In genomic region chr11:20668844-20669832, GRCh38 we compare ENCODE assay signal across 9 cellular contexts. TPM values are rescaled to one million over a fixed set of nuclear protein-coding genes. Genes with fewer than 3 reads are reported as not detected.
A peak's percentile ranks its signal among the peaks of the same experiment; 100 is the strongest.
DNase-seq lines count a peak whose midpoint lies in the region; ATAC-seq, FAIRE-seq and TF ChIP-seq lines count a peak whose summit lies in the region.
"Had no signal": no experiment of that assay in that cellular context is flagged by ENCODE, and none has a peak within 500 bp of the region (broad histone marks: within the 10 kb centered on the region; RNA-seq: fewer than 3 reads in every experiment).

Gene NELL1, plus strand, starts transcription at chr11:20669586.

- TF ChIP-seq CTCF in A549 (IDR thresholded peaks at IDR 0.05) (no peak), H9 (conservative IDR thresholded peaks at IDR 0.05) (no peak), brain (conservative IDR thresholded peaks at IDR 0.05) (no peak), mesothelial cell of epicardium (IDR thresholded peaks at IDR 0.05; ENCODE audit: unreplicated experiment) (no peak)

- TF ChIP-seq POLR2A in A549 (IDR thresholded peaks at IDR 0.05; ENCODE audit: low read length) = no peak
- no peak for TF ChIP-seq POLR2A in erythroblast (IDR thresholded peaks at IDR 0.05; ENCODE audit: low read length)

- no peak within 1 kb of the TSS for H4K8ac ChIP-seq in H9 (replicated peaks; ENCODE audit: insufficient read length, low read depth, low read length)

- ATAC-seq in A549 (peak in 1 of 2 experiments; percentile 31; a peak in 2 of 6 replicates), GM21786 (IDR thresholded peaks at IDR 0.05; ENCODE audit: unreplicated experiment) (no peak), esophagus mucosa (no peak)

- no peak within 1 kb of the TSS for H3K14ac ChIP-seq in H9 (ENCODE audit: insufficient read depth, low read length)

- H3K9me3 ChIP-seq in A549 (no peaks in the 10 kb centered on the region; the same call in 2 of the 3 replicates), H9 (ENCODE audit: control insufficient read depth, low read depth, low read length) (no peaks in the 10 kb centered on the region)

- CTCF ChIA-PET in A549 (lab: Yijun Ruan, JAX) = interaction anchor here (1.2 kb wide), 1 partner anchor 59 kb away, joined by 3 read pairs; no protein-coding TSS in a partner anchor

- 0 out of 7 replicates have a peak within 1 kb of the TSS, but pooled peaks of 1 of the 3 experiments have one; percentile 11 for H3K27ac Mint-ChIP-seq in H9
- peak within 1 kb of the TSS in 4 of 5 experiments; percentile 49 to 81 (median 63) for H3K27ac Mint-ChIP-seq in brain
- H3K27ac Mint-ChIP-seq in mesothelial cell of epicardium = no peak within 1 kb of the TSS

- TF ChIP-seq EP300 in A549 (IDR thresholded peaks at IDR 0.05) = no peak

- H3K36me3 Mint-ChIP-seq in H9 (ENCODE audit: insufficient read depth in 1 of 3, low read depth in 3 of 3) (no peaks in the 10 kb centered on the region; a peak in 1 of 7 replicates), brain (no peaks in the 10 kb centered on the region), mesothelial cell of epicardium (no peaks in the 10 kb centered on the region)

- peak within 1 kb of the TSS; percentile 43 for H3K4me3 ChIP-seq in A549

- H2BK15ac ChIP-seq in H9 (ENCODE audit: low read depth, low read length) = no peak within 1 kb of the TSS

- no peak within 1 kb of the TSS for H3T11ph ChIP-seq in H9 (ENCODE audit: low read length)

- peaks cover 21% of the 10 kb centered on the region for H3K23me2 ChIP-seq in H9 (ENCODE audit: insufficient read length, low read depth, low read length, poor library complexity, severe bottlenecking)

- no peak within 1 kb of the TSS for H4K5ac ChIP-seq in H9 (ENCODE audit: insufficient read length, low read depth, low read length)

- TF ChIP-seq RAD21 in A549 (conservative IDR thresholded peaks at IDR 0.05 in 1 of 2, IDR thresholded peaks at IDR 0.05 in 1 of 2) = no peak

- no peak within 1 kb of the TSS for H3K4ac ChIP-seq in H9 (ENCODE audit: low read depth, low read length)

- no peak within 1 kb of the TSS for H3K18ac ChIP-seq in H9 (ENCODE audit: insufficient read length, low read depth, low read length)

- no peaks in the 10 kb centered on the region; a peak in 2 of 5 replicates for H3K9me3 Mint-ChIP-seq in H9
- peaks cover 0 to 21% (median 9%) of the 10 kb centered on the region in 5 experiments for H3K9me3 Mint-ChIP-seq in brain
- no peaks in the 10 kb centered on the region for H3K9me3 Mint-ChIP-seq in mesothelial cell of epicardium

- H2BK12ac ChIP-seq in H9 (ENCODE audit: insufficient read length, low read depth, low read length) = no peak within 1 kb of the TSS

- no peak within 1 kb of the TSS for H4K91ac ChIP-seq in H9 (ENCODE audit: insufficient read length, low read depth, low read length)

- DNase-seq in A549 (ENCODE audit: low read depth in 1 of 2, low spot score in 1 of 2) (no peak), H9 (peak; percentile 54), mesothelial cell of epicardium (ENCODE audit: low spot score in 2 of 2, unreplicated experiment in 2 of 2) (peak in 1 of 2 experiments; percentile 54), 8988T (no peak), erythroblast (lab: John Stamatoyannopoulos, UW) (no peak)

- H3K4me1 Mint-ChIP-seq in H9 (peaks cover 38% of the 10 kb centered on the region in 2 experiments), brain (peaks cover 34% of the 10 kb centered on the region), mesothelial cell of epicardium (peaks cover 11% of the 10 kb centered on the region)

- H3K9ac ChIP-seq in H9 (ENCODE audit: extremely low read depth, insufficient read length, low read length) = no peak within 1 kb of the TSS

- H2AK5ac ChIP-seq in H9 (ENCODE audit: insufficient read length, low read length) = no peak within 1 kb of the TSS

- H3K4me3 Mint-ChIP-seq in H9 = peak within 1 kb of the TSS; percentile 72 to 87
- peak within 1 kb of the TSS; percentile 88 to 97 (median 91) for H3K4me3 Mint-ChIP-seq in brain
- H3K4me3 Mint-ChIP-seq in mesothelial cell of epicardium = peak within 1 kb of the TSS; percentile 73

- no peak within 1 kb of the TSS for H2AFZ ChIP-seq in H9 (ENCODE audit: low read length)

- no peak within 1 kb of the TSS for H2BK5ac ChIP-seq in H9 (ENCODE audit: insufficient read length, low read length)

- 31% methylated on average over 45 of the region's 93 CpGs for WGBS in A549 (ENCODE audit: missing lambda C conversion rate)
- no CpG with 5 or more reads among the region's 93 CpGs for WGBS in H9 (ENCODE audit: extremely low coverage, insufficient read length, low lambda C conversion rate)

- no peaks in the 10 kb centered on the region for H3K79me2 ChIP-seq in H9 (ENCODE audit: insufficient read depth, low read length)

- H3K27me3 Mint-ChIP-seq in H9 (ENCODE audit: low read depth) (peaks cover 87% of the 10 kb centered on the region), brain (peaks cover 72% of the 10 kb centered on the region), mesothelial cell of epicardium (ENCODE audit: low read depth) (peaks cover 96% of the 10 kb centered on the region)

- H3K27ac ChIP-seq in A549 (no peak within 1 kb of the TSS), H9 (ENCODE audit: insufficient read length, low read depth, low read length) (no peak within 1 kb of the TSS)

- no peak within 1 kb of the TSS for H2BK120ac ChIP-seq in H9 (ENCODE audit: low read depth, low read length, poor library complexity, severe bottlenecking)

- H3K4me2 ChIP-seq in A549 = peak within 1 kb of the TSS; percentile 94
- peak within 1 kb of the TSS; percentile 93 for H3K4me2 ChIP-seq in H9 (ENCODE audit: insufficient read depth, insufficient read length, low read length)

- FAIRE-seq in A549 (lab: Jason Lieb, UNC) = no peak

- POLR2A ChIA-PET in A549 (lab: Yijun Ruan, JAX) = no interaction called here

- H3K79me1 ChIP-seq in H9 (ENCODE audit: insufficient read depth, low read depth, low read length, poor library complexity, severe bottlenecking) = no peaks in the 10 kb centered on the region

- no peaks in the 10 kb centered on the region for H4K20me1 ChIP-seq in H9 (ENCODE audit: control insufficient read depth, insufficient read depth, insufficient read length)

- H3K27me3 ChIP-seq in H9 (ENCODE audit: insufficient read depth, low read length) = peaks cover 54% of the 10 kb centered on the region

- H2BK20ac ChIP-seq in H9 (ENCODE audit: low read depth, low read length, poor library complexity, severe bottlenecking) = no peak within 1 kb of the TSS

- no peak within 1 kb of the TSS for H3K23ac ChIP-seq in H9 (ENCODE audit: insufficient read length, low read depth, low read length)

- H3K56ac ChIP-seq in H9 (ENCODE audit: insufficient read length, low read depth, low read length) = no peak within 1 kb of the TSS

- H3K4me1 ChIP-seq in A549 = peaks cover 8% of the 10 kb centered on the region; the same call in 2 of the 3 replicates
- H3K4me1 ChIP-seq in H9 (ENCODE audit: insufficient read depth, low read length) = no peaks in the 10 kb centered on the region

TF ChIP-seq in A549, 52 proteins besides CTCF, POLR2A, EP300 and RAD21:
- TF ChIP-seq EHF (CRISPR knock-in tag; IDR thresholded peaks at IDR 0.05) (no peak), EHMT2 (IDR thresholded peaks at IDR 0.05; ENCODE audit: low read depth) (no peak), PHF8 (IDR thresholded peaks at IDR 0.05; ENCODE audit: borderline replicate concordance, low read depth) (no peak)
- TF ChIP-seq, protein P1, sequence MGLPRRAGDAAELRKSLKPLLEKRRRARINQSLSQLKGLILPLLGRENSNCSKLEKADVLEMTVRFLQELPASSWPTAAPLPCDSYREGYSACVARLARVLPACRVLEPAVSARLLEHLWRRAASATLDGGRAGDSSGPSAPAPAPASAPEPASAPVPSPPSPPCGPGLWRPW (IDR thresholded peaks at IDR 0.05) = no peak

RNA-seq across cellular contexts. Expression of gene NELL1, which starts in this region (rescaled TPM):
- polyA plus RNA-seq in A549 (2011; rRNA removed) (not detected in 2 replicates), A549 (2017; fragmentation: RNase III; extraction: RNeasy Plus Mini Kit Qiagen cat#74134 plus additional on column Dnase treatment) (not detected in 3 replicates), brain (ENCODE audit: insufficient read depth, low read depth, low replicate concordance) (53.7 TPM)
- not detected in 2 replicates for polyA plus RNA-seq in A549 (2012; cell fraction: cytosol; rRNA removed)
- not detected in 2 replicates for polyA plus RNA-seq in A549 (2012; cell fraction: nucleus; rRNA removed)
- polyA minus RNA-seq in A549 (2011; rRNA and poly(A)+ RNA removed) = not detected in 2 replicates
- total RNA-seq in H9 (2021) (0.09 and 0.22 TPM in 2 replicates), mesothelial cell of epicardium (1.7 to 2.8 TPM (median 2.6 TPM) in 3 replicates), esophagus mucosa (not detected)
- total RNA-seq: T-helper 2 cell treated with Interferon-gamma antibody and Interleukin-4, amounts not matched to agents 100 ng/mL and 5 ng/mL, for 36 hours had no signal

Comparison
In these comparisons a context has a peak if more than half of its experiments do, and no peak if none do; other contexts are left out.
1. RNA of gene NELL1 (polyA plus RNA-seq): 53.7 TPM in brain (single experiment); not detected in A549; every median in the first group is over 10 times any median in the second.
2. Peak in DNase-seq and H3K4me2 ChIP-seq in H9; RNA of the gene not detected or under 1 TPM.
3. Peak in every context shown above with its lines, with median percentiles within 50 percentile points of each other: H3K4me3 Mint-ChIP-seq.